ENCODE assay signal across 30 cellular contexts in the genomic region with DNA sequence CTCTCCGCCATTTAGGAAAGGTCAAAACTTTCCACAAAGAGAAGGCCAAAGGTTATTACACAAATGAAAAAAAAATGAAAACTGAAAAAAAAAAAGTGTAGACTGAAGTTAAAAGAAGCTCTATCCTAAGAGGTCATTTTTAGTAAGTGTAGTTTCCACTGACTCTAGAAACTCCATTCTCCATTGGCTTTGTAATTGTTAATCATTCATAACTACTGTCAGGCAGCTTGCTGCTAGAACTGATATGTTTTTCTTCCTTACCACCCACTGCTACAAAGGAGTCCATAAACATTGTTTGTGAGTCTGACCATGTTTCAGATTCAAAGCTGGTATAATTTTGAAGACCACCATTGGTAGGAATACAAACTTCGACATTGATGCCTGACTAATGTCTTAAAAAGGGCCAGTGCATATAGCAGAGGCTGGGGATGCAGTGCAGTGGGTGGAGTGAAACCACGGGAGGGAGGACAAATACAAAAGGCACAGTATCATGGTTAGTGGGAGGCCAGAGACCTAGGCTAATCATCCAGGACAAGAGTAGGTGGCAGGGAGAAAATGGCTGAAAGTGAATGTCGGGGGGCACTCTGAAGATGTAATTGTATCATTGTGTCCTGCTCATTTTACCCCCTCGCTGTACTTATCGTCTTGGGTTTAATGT. TPM values are rescaled to one million over a fixed set of nuclear protein-coding genes. Genes with fewer than 3 reads are reported as not detected.
"Had no signal": no experiment of that assay in that cellular context is flagged by ENCODE, and none has a peak within 500 bp of the region (broad histone marks: within the 10 kb centered on the region; RNA-seq: fewer than 3 reads in every experiment).

No MANE protein-coding gene starts in this region.

- DNase-seq: activated CD4-positive, alpha-beta memory T cell treated with anti-CD3 and anti-CD28 coated beads, Interleukin-2, amount 10 ng/mL, durations not matched to agents 7 days and 5 days; activated CD4-positive, alpha-beta T cell treated with anti-CD3 and anti-CD28 coated beads for 4 hours; activated CD4-positive, alpha-beta T cell treated with anti-CD3 and anti-CD28 coated beads, Interleukin-2, amount 50 U/mL, for 1 hour; activated CD4-positive, CD25-positive, alpha-beta regulatory T cell treated with anti-CD3 and anti-CD28 coated beads, Interleukin-2, amount 50 U/mL, for 72 hours; activated CD8-positive, alpha-beta memory T cell treated with anti-CD3 and anti-CD28 coated beads for 24 hours; activated CD8-positive, alpha-beta memory T cell treated with anti-CD3 and anti-CD28 coated beads, Interleukin-2, amount 10 ng/mL, durations not matched to agents 7 days and 5 days; activated CD8-positive, alpha-beta memory T cell treated with anti-CD3 and anti-CD28 coated beads, Interleukin-2, amount 50 U/mL, for 48 hours; activated effector memory CD4-positive, alpha-beta T cell treated with Interleukin-2 at 50 U/mL for 16 hours; activated naive CD4-positive, alpha-beta T cell treated with anti-CD3 and anti-CD28 coated beads, Interleukin-2, amount 10 ng/mL, durations not matched to agents 7 days and 5 days; activated naive CD8-positive, alpha-beta T cell treated with anti-CD3 and anti-CD28 coated beads, Interleukin-2, amount 50 U/mL, for 24 hours; activated T-cell treated with anti-CD3 and anti-CD28 coated beads, Interleukin-2, amount 50 U/mL, for 48 hours; anterior cingulate cortex; Karpas-422; NCI-H1105; NCI-H1417 treated with DMSO at 0.1 percent for 48 hours; NCI-H187 treated with DMSO at 0.1 percent for 48 hours; NCI-H2081; NCI-H2171 treated with DMSO at 0.1 percent for 48 hours; NCI-H345; NCI-H524 treated with DMSO at 0.1 percent for 48 hours; SHP77; SJCRH30 had no signal

- ATAC-seq: activated CD8-positive, alpha-beta memory T cell treated with anti-CD3 and anti-CD28 coated beads, Interleukin-2, amount 10 ng/mL, durations not matched to agents 7 days and 5 days; activated naive CD8-positive, alpha-beta T cell treated with anti-CD3 and anti-CD28 coated beads, Interleukin-2, amount 50 U/mL, for 24 hours; Panc1 had no signal

- H3K27me3 ChIP-seq: SJCRH30 had no signal

- H3K4me3 ChIP-seq: SJCRH30, SK-N-MC had no signal

- FAIRE-seq: bronchial epithelial cell, TTC549 had no signal

- H3K36me3 ChIP-seq: SJCRH30 had no signal

- H3K27ac ChIP-seq: SJCRH30, SK-N-MC had no signal

RNA-seq across cellular contexts. Expression of a gene that starts 16.9 kb away (rescaled TPM):
- total RNA-seq: activated CD4-positive, alpha-beta memory T cell treated with anti-CD3 and anti-CD28 coated beads, Interleukin-2, amount 10 ng/mL, durations not matched to agents 7 days and 5 days; activated CD8-positive, alpha-beta memory T cell treated with anti-CD3 and anti-CD28 coated beads, Interleukin-2, amount 10 ng/mL, durations not matched to agents 7 days and 5 days; bronchial epithelial cell; MCF 10A; NCI-H460; T-helper 1 cell treated with Interleukin-12 subunit alpha and Interleukin-12 subunit beta and Interleukin-4 antibody, amounts not matched to agents 30 ng/mL and 1 ng/mL, for 36 hours; T-helper 2 cell treated with Interferon-gamma antibody and Interleukin-4, amounts not matched to agents 100 ng/mL and 5 ng/mL, for 36 hours had no signal
